ENCODE assay signal across 14 cellular contexts in genomic region chr5:81768960-81769452, GRCh38. TPM values are rescaled to one million over a fixed set of nuclear protein-coding genes. Genes with fewer than 3 reads are reported as not detected.
DNase-seq lines count a peak whose midpoint lies in the region; ATAC-seq, FAIRE-seq and TF ChIP-seq lines count a peak whose summit lies in the region.
"Had no signal": no experiment of that assay in that cellular context is flagged by ENCODE, and none has a peak within 500 bp of the region (broad histone marks: within the 10 kb centered on the region; RNA-seq: fewer than 3 reads in every experiment).

No MANE protein-coding gene starts in this region.

- DNase-seq in AG09319 (ENCODE audit: extremely low read depth, low read depth) (peak; percentile 39), HPDE6-E6E7 (ENCODE audit: extremely low spot score) (peak; percentile 82), astrocyte (ENCODE audit: low read depth) (peak; percentile 87), kidney epithelial cell (ENCODE audit: low read depth) (peak; percentile 82), retina (no peak), NK-92 (lab: John Stamatoyannopoulos, UW; ENCODE audit: unreplicated experiment) (no peak)
- no peak for DNase-seq in activated CD4-positive, alpha-beta T cell treated with anti-CD3 and anti-CD28 coated beads for 48 hours
- DNase-seq: activated T-cell treated with anti-CD3 and anti-CD28 coated beads for 4 hours, immature natural killer cell, NCI-H524 treated with DMSO at 0.1 percent for 48 hours had no signal

- H3K4me3 ChIP-seq in astrocyte (ENCODE audit: insufficient read depth, low read depth, low read length) (no peak overlapping the region), kidney epithelial cell (ENCODE audit: low read depth, low read length) (no peak overlapping the region)
- H3K4me3 ChIP-seq: coronary artery had no signal

- H3K36me3 Mint-ChIP-seq in astrocyte (ENCODE audit: low read depth, unreplicated experiment): peaks cover 3% of the 10 kb centered on the region
- H3K36me3 Mint-ChIP-seq: immature natural killer cell had no signal

- TF ChIP-seq CTCF in AG09319 (IDR thresholded peaks at IDR 0.05; ENCODE audit: low read depth, low read length) (no peak), astrocyte (IDR thresholded peaks at IDR 0.05; ENCODE audit: insufficient read depth, low read depth, low read length) (no peak), kidney epithelial cell (IDR thresholded peaks at IDR 0.05; ENCODE audit: insufficient read depth, low read length, poor library complexity, severe bottlenecking) (no peak)

- no peak overlapping the region for H3K4me3 Mint-ChIP-seq in astrocyte (ENCODE audit: unreplicated experiment)
- H3K4me3 Mint-ChIP-seq: immature natural killer cell; T-helper 1 cell treated with Interleukin-12 subunit alpha and Interleukin-12 subunit beta and Interleukin-4 antibody, amounts not matched to agents 30 μg/mL and 1 μg/mL, for 36 hours had no signal

- peak overlapping the region; percentile 42 for H2AFZ ChIP-seq in astrocyte (ENCODE audit: low read depth, low read length)
- H2AFZ ChIP-seq: parathyroid adenoma had no signal

- H3K27ac Mint-ChIP-seq in astrocyte (ENCODE audit: unreplicated experiment): peak overlapping the region; percentile 89
- H3K27ac Mint-ChIP-seq: immature natural killer cell; T-helper 1 cell treated with Interleukin-12 subunit alpha and Interleukin-12 subunit beta and Interleukin-4 antibody, amounts not matched to agents 30 μg/mL and 1 μg/mL, for 36 hours had no signal

- H3K36me3 ChIP-seq in astrocyte (ENCODE audit: insufficient read depth, low read length): no peaks in the 10 kb centered on the region
- no peaks in the 10 kb centered on the region for H3K36me3 ChIP-seq in kidney epithelial cell (ENCODE audit: control insufficient read depth, insufficient read depth, low read length)

- H3K4me1 ChIP-seq in astrocyte (ENCODE audit: insufficient read depth, low read length): peaks cover 17% of the 10 kb centered on the region
- H3K4me1 ChIP-seq: parathyroid adenoma had no signal

- peak overlapping the region; percentile 2 for H3K9ac ChIP-seq in astrocyte (ENCODE audit: low read length)
- H3K9ac ChIP-seq: parathyroid adenoma had no signal

- H3K9me3 ChIP-seq in astrocyte (ENCODE audit: insufficient read depth, low read depth, low read length): no peaks in the 10 kb centered on the region

- peak overlapping the region; percentile 41 for H3K4me2 ChIP-seq in astrocyte (ENCODE audit: low read length)

- no peaks in the 10 kb centered on the region for H3K79me2 ChIP-seq in astrocyte (ENCODE audit: insufficient read depth, low read length)
- H3K79me2 ChIP-seq: parathyroid adenoma had no signal

- H3K27me3 ChIP-seq in astrocyte (ENCODE audit: insufficient read depth, low read length): no peaks in the 10 kb centered on the region
- no peaks in the 10 kb centered on the region for H3K27me3 ChIP-seq in kidney epithelial cell (ENCODE audit: control insufficient read depth, insufficient read depth, low read length)

- H3K4me1 Mint-ChIP-seq in astrocyte (ENCODE audit: low read depth, unreplicated experiment): peaks cover 20% of the 10 kb centered on the region
- H3K4me1 Mint-ChIP-seq: immature natural killer cell had no signal

- ATAC-seq in HG03280 (IDR thresholded peaks at IDR 0.05; ENCODE audit: unreplicated experiment): no peak

- H3K27ac ChIP-seq in astrocyte (ENCODE audit: low read depth, low read length): peak overlapping the region; percentile 68
- H3K27ac ChIP-seq: parathyroid adenoma had no signal

- FAIRE-seq in astrocyte (lab: Jason Lieb, UNC): peak; percentile 89

- H4K20me1 ChIP-seq in astrocyte (ENCODE audit: insufficient read depth, low read length): no peaks in the 10 kb centered on the region

- H3K9me3 Mint-ChIP-seq in astrocyte (ENCODE audit: unreplicated experiment): no peaks in the 10 kb centered on the region
- H3K9me3 Mint-ChIP-seq: T-helper 1 cell treated with Interleukin-12 subunit alpha and Interleukin-12 subunit beta and Interleukin-4 antibody, amounts not matched to agents 30 μg/mL and 1 μg/mL, for 36 hours had no signal

- no peaks in the 10 kb centered on the region for H3K27me3 Mint-ChIP-seq in astrocyte (ENCODE audit: low read depth, unreplicated experiment)

RNA-seq across cellular contexts. Expression of gene SSBP2, which starts 18.1 kb away (rescaled TPM):
- total RNA-seq in astrocyte (59.8 and 73.2 TPM in 2 replicates), kidney epithelial cell (5.3 and 11.0 TPM in 2 replicates)

Comparison
In these comparisons a context has a peak if more than half of its experiments do, and no peak if none do; other contexts are left out.
1. DNase-seq: peak in AG09319 (single experiment), HPDE6-E6E7 (single experiment), astrocyte (single experiment) and kidney epithelial cell (single experiment); none in retina (single experiment), activated CD4-positive, alpha-beta T cell treated with anti-CD3 and anti-CD28 coated beads for 48 hours (single experiment) and NK-92 (single experiment).